Comparison of ENCODE assay signal across 8 cellular contexts in genomic region chr1:63537940-63538339, GRCh38. TPM values are rescaled to one million over a fixed set of nuclear protein-coding genes. Genes with fewer than 3 reads are reported as not detected.
DNase-seq lines count a peak whose midpoint lies in the region; ATAC-seq and TF ChIP-seq lines count a peak whose summit lies in the region.

No MANE protein-coding gene starts in this region.

- POLR2A ChIA-PET in BJ (lab: Charles Lee): no interaction called here

- H3K4me1 ChIP-seq in adipocyte (ENCODE audit: control insufficient read depth, insufficient read depth, low read length): no peaks in the 10 kb centered on the region

- H3K36me3 ChIP-seq in BJ (ENCODE audit: control insufficient read depth, insufficient read depth, low read length): no peaks in the 10 kb centered on the region
- peaks cover 8% of the 10 kb centered on the region for H3K36me3 ChIP-seq in adipocyte (ENCODE audit: control insufficient read depth, insufficient read depth, low read length, severe bottlenecking)
- H3K36me3 ChIP-seq in WERI-Rb-1: peaks cover 2% of the 10 kb centered on the region; the same call in 1 of the 2 replicates

- no peak overlapping the region for H3K9ac ChIP-seq in adipocyte (ENCODE audit: low read length)

- H3K27me3 ChIP-seq in BJ (ENCODE audit: control insufficient read depth, insufficient read depth, low read length) (no peaks in the 10 kb centered on the region), adipocyte (replicated peaks; ENCODE audit: control insufficient read depth, insufficient read depth, low read length) (no peaks in the 10 kb centered on the region), WERI-Rb-1 (ENCODE audit: insufficient read depth, low read depth, severe bottlenecking) (no peaks in the 10 kb centered on the region)

- TF ChIP-seq CTCF in BJ (IDR thresholded peaks at IDR 0.05; ENCODE audit: insufficient read depth, low read depth, low read length) (peak; percentile 30; the same call in 1 of the 2 replicates), WERI-Rb-1 (IDR thresholded peaks at IDR 0.05; ENCODE audit: low read depth, low read length) (no peak)

- CTCF ChIA-PET in BJ (lab: Yijun Ruan, JAX): interaction anchor here (0.6 to 1.7 kb wide), 8 partner anchors 10 to 696 kb away, joined by 3 to 5 read pairs (median 3); no protein-coding TSS in a partner anchor

- H3K27ac ChIP-seq in WERI-Rb-1: no peak overlapping the region

- ATAC-seq in HG03196 (IDR thresholded peaks at IDR 0.05; ENCODE audit: unreplicated experiment): no peak
- ATAC-seq in HG02642 (IDR thresholded peaks at IDR 0.05; ENCODE audit: poor library complexity, unreplicated experiment): no peak

- H3K9me3 ChIP-seq in adipocyte (ENCODE audit: control insufficient read depth, low read length) (no peaks in the 10 kb centered on the region), WERI-Rb-1 (ENCODE audit: severe bottlenecking) (no peaks in the 10 kb centered on the region)

- DNase-seq in BJ (ENCODE audit: low read depth) (no peak), HCEC 1CT (peak; percentile 18), adipocyte (ENCODE audit: low read depth) (peak; percentile 55), kidney tubule cell (ENCODE audit: low spot score) (peak; percentile 2), T-helper 1 cell (no peak), WERI-Rb-1 (no peak)

- H3K4me3 ChIP-seq in BJ (ENCODE audit: low read depth, low read length): no peak overlapping the region
- no peak overlapping the region for H3K4me3 ChIP-seq in adipocyte (ENCODE audit: low read length)
- H3K4me3 ChIP-seq in WERI-Rb-1 (ENCODE audit: low read depth, low read length): no peak overlapping the region

RNA-seq across cellular contexts. Expression of gene EFCAB7, which starts 14.6 kb away (rescaled TPM):
- 0.98 and 2.2 TPM in 2 replicates for polyA plus RNA-seq in BJ (2011; rRNA removed)
- 0.82 and 1.00 TPM in 2 replicates for polyA minus RNA-seq in BJ (2011; rRNA and poly(A)+ RNA removed)

RNA-seq across cellular contexts. Expression of gene ITGB3BP, which starts 14.9 kb away (rescaled TPM):
- polyA plus RNA-seq in BJ (2011; rRNA removed): 5.5 and 11.8 TPM in 2 replicates
- polyA minus RNA-seq in BJ (2011; rRNA and poly(A)+ RNA removed): 1.4 and 2.6 TPM in 2 replicates

RNA-seq across cellular contexts. Expression of gene PGM1, which starts 55.3 kb away (rescaled TPM):
- 29.6 and 34.8 TPM in 2 replicates for polyA plus RNA-seq in BJ (2011; rRNA removed)
- 26.1 and 34.5 TPM in 2 replicates for polyA minus RNA-seq in BJ (2011; rRNA and poly(A)+ RNA removed)

Comparison
In these comparisons a context has a peak if more than half of its experiments do, and no peak if none do; other contexts are left out.
1. DNase-seq: peak in HCEC 1CT (single experiment), adipocyte (single experiment) and kidney tubule cell (single experiment); none in BJ (single experiment), T-helper 1 cell (0 of 5) and WERI-Rb-1 (single experiment).